ENCODE assay signal across 8 cellular contexts in the genomic region with DNA sequence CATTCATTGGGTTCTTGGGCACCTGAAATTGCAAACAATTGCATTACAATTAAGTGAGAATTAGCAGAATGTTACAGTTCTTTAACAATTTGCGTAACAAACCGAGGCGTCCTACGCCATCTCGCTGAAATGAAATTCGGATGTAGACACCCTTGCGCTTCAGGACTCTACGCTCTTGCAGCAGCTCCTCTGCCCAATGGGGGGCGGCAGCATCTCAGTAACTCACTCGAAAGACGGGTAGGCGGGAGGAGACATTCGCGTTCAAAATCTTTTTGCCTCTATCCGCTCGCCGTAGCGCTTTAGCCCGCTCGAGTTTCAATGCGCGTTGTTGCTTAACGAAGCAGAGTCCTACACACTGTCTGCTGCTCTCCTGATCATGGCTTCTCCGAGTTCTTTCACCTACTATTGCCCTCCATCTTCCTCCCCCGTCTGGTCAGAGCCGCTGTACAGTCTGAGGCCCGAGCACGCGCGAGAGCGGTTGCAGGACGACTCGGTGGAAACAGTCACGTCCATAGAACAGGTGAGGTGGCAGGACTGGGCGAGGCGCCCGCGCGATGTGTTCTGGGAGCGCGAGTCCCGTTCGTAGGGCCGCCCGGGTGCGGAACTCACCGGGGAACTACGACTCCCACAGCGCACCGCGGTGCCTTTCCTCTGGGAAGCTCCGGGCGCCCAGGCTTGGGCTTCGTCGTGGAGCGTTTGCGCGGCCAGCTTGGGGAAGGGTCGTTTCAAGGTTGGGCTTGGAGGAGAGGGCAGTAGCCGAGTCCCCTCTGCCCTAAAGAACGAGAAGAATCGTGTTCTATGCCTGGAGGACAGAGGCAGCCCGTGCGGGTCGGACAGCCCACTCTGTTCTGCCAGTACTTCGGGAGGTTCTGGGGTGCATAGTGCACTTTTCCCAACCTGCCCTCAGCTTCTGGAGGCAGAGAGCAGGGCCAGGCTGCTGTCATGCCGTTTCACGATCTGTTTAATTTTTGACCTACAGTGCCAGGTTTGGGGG. TPM values are rescaled to one million over a fixed set of nuclear protein-coding genes. Genes with fewer than 3 reads are reported as not detected.
DNase-seq lines count a peak whose midpoint lies in the region; ATAC-seq and TF ChIP-seq lines count a peak whose summit lies in the region.

Gene FNTB (plus strand): TSS at position 318 of the 994 bp plus-strand sequence. CDS start 59 bp downstream, at position 377.

- H3K9me3 ChIP-seq in PC-3 (ENCODE audit: low read length) (no peaks in the 10 kb centered on the region), mucosa of rectum (ENCODE audit: control insufficient read depth in 2 of 2, low read length in 2 of 2) (no peaks in the 10 kb centered on the region)

- H3K27me3 ChIP-seq in PC-3 (ENCODE audit: low read length) (no peaks in the 10 kb centered on the region), mucosa of rectum (ENCODE audit: control insufficient read depth in 2 of 2, insufficient read depth in 2 of 2, low read length in 2 of 2) (no peaks in the 10 kb centered on the region)

- peak within 1 kb of the TSS; percentile 70 for H3K27ac ChIP-seq in PC-3 (ENCODE audit: low read length)
- peak within 1 kb of the TSS; percentile 93 to 95 for H3K27ac ChIP-seq in mucosa of rectum (ENCODE audit: low read depth in 2 of 2, low read length in 2 of 2)

- no peaks in the 10 kb centered on the region; the same call in 1 of the 2 replicates for H3K36me3 ChIP-seq in PC-3 (ENCODE audit: low read depth, low read length)
- H3K36me3 ChIP-seq in mucosa of rectum (ENCODE audit: control insufficient read depth in 2 of 2, insufficient read depth in 2 of 2, low read length in 2 of 2) = no peaks in the 10 kb centered on the region

- H3K4me1 ChIP-seq in PC-3 (ENCODE audit: insufficient read depth, low read length) = peaks cover 18% of the 10 kb centered on the region
- peaks cover 9 to 15% of the 10 kb centered on the region in 2 donors for H3K4me1 ChIP-seq in mucosa of rectum (ENCODE audit: control insufficient read depth in 2 of 2, insufficient read depth in 2 of 2, low read length in 2 of 2)

- TF ChIP-seq POLR2A in erythroblast (IDR thresholded peaks at IDR 0.05; ENCODE audit: low read length) = peak; percentile 77

- H3K9me2 ChIP-seq in PC-3 (replicated peaks; ENCODE audit: low read length) = no peaks in the 10 kb centered on the region

- H3K9ac ChIP-seq in PC-3 (ENCODE audit: low read length) = peak within 1 kb of the TSS; percentile 85
- H3K9ac ChIP-seq in mucosa of rectum (ENCODE audit: low read depth in 1 of 2, low read length in 2 of 2) = peak within 1 kb of the TSS; percentile 87 to 98

- BruUV-seq in PC-3 (replicated peaks; lab: Mats Ljungman, UMichigan) = TSS peak; percentile 92

- ATAC-seq in GM21619 (IDR thresholded peaks at IDR 0.05; ENCODE audit: unreplicated experiment) (peak; percentile 91), PC-3 (peak; percentile 97)

- CTCF ChIA-PET in PC-3 (lab: Charles Lee) = interaction anchor here (0.5 to 3.7 kb wide), 8 partner anchors 12 to 225 kb away, joined by 3 to 98 read pairs (median 4); no protein-coding TSS in a partner anchor

- H2AFZ ChIP-seq in PC-3 (ENCODE audit: low read length) = peak within 1 kb of the TSS; percentile 77

- no peaks in the 10 kb centered on the region for H3F3A ChIP-seq in PC-3 (ENCODE audit: low read length, unreplicated experiment)

- H3K4me2 ChIP-seq in PC-3 (ENCODE audit: low read length) = peak within 1 kb of the TSS; percentile 90

- H4K20me1 ChIP-seq in PC-3 (ENCODE audit: low read length) = no peaks in the 10 kb centered on the region

- peak; percentile 87 for DNase-seq in DMS53 treated with DMSO at 0.1 percent for 48 hours (lab: John Stamatoyannopoulos, UW; ENCODE audit: unreplicated experiment)
- DNase-seq in Jurkat, Clone E6-1 (ENCODE audit: low read depth, low spot score) = peak; percentile 96
- DNase-seq in PC-3 = peak; percentile 98
- peak; percentile 90 for DNase-seq in activated T-cell treated with anti-CD3 and anti-CD28 coated beads, Interleukin-2, amount 50 U/mL, for 1 hour
- DNase-seq in erythroblast (lab: John Stamatoyannopoulos, UW) = peak; percentile 97 to 98
- DNase-seq in stimulated activated CD8-positive, alpha-beta memory T cell treated with anti-CD3 and anti-CD28 coated beads, Interleukin-4, amount 100 ng/mL, for 48 hours = peak; percentile 93

- POLR2A ChIA-PET in PC-3 (lab: Charles Lee; ENCODE audit: unreplicated experiment) = interaction anchor here (0.5 to 1.0 kb wide), 8 partner anchors 12 to 212 kb away, joined by 3 to 9 read pairs (median 4); partner anchors contain the start of gene CHURC1

- peak within 1 kb of the TSS; percentile 93 for H3K4me3 ChIP-seq in Jurkat, Clone E6-1 (ENCODE audit: low read length)
- H3K4me3 ChIP-seq in PC-3 (ENCODE audit: low read length) (peak within 1 kb of the TSS; percentile 78), mucosa of rectum (ENCODE audit: low read length in 2 of 2) (peak within 1 kb of the TSS; percentile 97 to 100)

- peak; percentile 97 for TF ChIP-seq CTCF in PC-3 (conservative IDR thresholded peaks at IDR 0.05; ENCODE audit: low read depth, low read length)

- intact Hi-C loops in PC-3 (cut with micrococcal nuclease) = loop anchor here (1.0 to 10.0 kb wide), 4 partner anchors 33 to 182 kb away; partner anchors contain the start of genes CHURC1 and MAX

- peaks cover 48% of the 10 kb centered on the region for H3K79me2 ChIP-seq in PC-3 (ENCODE audit: low read length)

RNA-seq across cellular contexts. Expression of gene FNTB, which starts in this region (rescaled TPM):
- polyA plus RNA-seq in Jurkat, Clone E6-1 (2012; ENCODE audit: insufficient read depth, insufficient read length) = 23.7 TPM
- 19.5 and 28.1 TPM in 2 replicates for total RNA-seq in PC-3 (2014; rRNA removed)

Comparison
In these comparisons a context has a peak if more than half of its experiments do, and no peak if none do; other contexts are left out.
1. Peak in every context shown above with its lines: DNase-seq, ATAC-seq, H3K4me3 ChIP-seq and H3K27ac ChIP-seq.